In genomic region chr2:86079981-86080911, GRCh38 we compare ENCODE assay signal across 8 cellular contexts. TPM values are rescaled to one million over a fixed set of nuclear protein-coding genes. Genes with fewer than 3 reads are reported as not detected.
DNase-seq lines count a peak whose midpoint lies in the region; ATAC-seq and TF ChIP-seq lines count a peak whose summit lies in the region.

No MANE protein-coding gene starts in this region.

- H3K79me2 ChIP-seq in trophoblast cell (ENCODE audit: control insufficient read depth, insufficient read depth, low read length, poor library complexity), result no peaks in the 10 kb centered on the region

- no peaks in the 10 kb centered on the region for H3K4me1 ChIP-seq in trophoblast cell (ENCODE audit: control insufficient read depth in 1 of 2, insufficient read depth in 2 of 2, low read length in 2 of 2)
- H3K4me1 ChIP-seq in upper lobe of right lung, result peaks cover 21% of the 10 kb centered on the region

- no peak overlapping the region for H4K12ac ChIP-seq in trophoblast cell (ENCODE audit: low read depth, low read length)

- no peak overlapping the region for H2AK5ac ChIP-seq in trophoblast cell (ENCODE audit: low read length)

- TF ChIP-seq CTCF in upper lobe of right lung (IDR thresholded peaks at IDR 0.05), result peak; percentile 86

- intact Hi-C loops in upper lobe of right lung (cut with DNase I), result loop anchor here (5.0 kb wide), 1 partner anchor 253 kb away; no protein-coding TSS in a partner anchor

- in situ Hi-C loops in KBM-7 (cut with MboI; ENCODE audit: low pct_unique_long_range_greater_than_20kb, low sequenced_read_pairs) (loop anchor here (10.0 kb wide), 1 partner anchor 255 kb away; no protein-coding TSS in a partner anchor), SK-MEL-5 (cut with HindIII; ENCODE audit: low pct_unique_long_range_greater_than_20kb, low sequenced_read_pairs) (no loop called here)

- H3K18ac ChIP-seq in trophoblast cell (ENCODE audit: low read length), result no peak overlapping the region

- H3K36me3 ChIP-seq in trophoblast cell (ENCODE audit: control insufficient read depth in 1 of 2, insufficient read depth in 2 of 2, low read length in 2 of 2) (peaks cover 34 to 47% of the 10 kb centered on the region in 2 experiments), upper lobe of right lung (peaks cover 24% of the 10 kb centered on the region)

- ATAC-seq in GM21717 (IDR thresholded peaks at IDR 0.05; ENCODE audit: unreplicated experiment), result peak; percentile 70
- peak; percentile 90 for ATAC-seq in upper lobe of right lung

- H3K79me1 ChIP-seq in trophoblast cell (ENCODE audit: low read length), result no peaks in the 10 kb centered on the region

- H4K91ac ChIP-seq in trophoblast cell (ENCODE audit: low read depth, low read length), result no peak overlapping the region

- H2BK120ac ChIP-seq in trophoblast cell (ENCODE audit: insufficient read depth, low read length, poor library complexity), result no peak overlapping the region

- H2BK12ac ChIP-seq in trophoblast cell (ENCODE audit: low read length), result no peak overlapping the region

- H3K9ac ChIP-seq in trophoblast cell (ENCODE audit: low read length), result no peak overlapping the region

- no peak overlapping the region for H3K23ac ChIP-seq in trophoblast cell (ENCODE audit: low read length)

- H3K4ac ChIP-seq in trophoblast cell (ENCODE audit: low read depth, low read length), result no peak overlapping the region

- no CpG with 5 or more reads among the region's 14 CpGs for WGBS in trophoblast cell (ENCODE audit: extremely low coverage, insufficient coverage, insufficient read length)

- H3K4me3 ChIP-seq in trophoblast cell (ENCODE audit: low read depth, low read length) (no peak overlapping the region), upper lobe of right lung (no peak overlapping the region)

- H3K27me3 ChIP-seq in trophoblast cell (ENCODE audit: insufficient read depth, low read length) (no peaks in the 10 kb centered on the region), upper lobe of right lung (no peaks in the 10 kb centered on the region)

- H3K9me3 ChIP-seq in trophoblast cell (ENCODE audit: insufficient read depth, low read depth, low read length), result no peaks in the 10 kb centered on the region
- no peaks in the 10 kb centered on the region for H3K9me3 ChIP-seq in upper lobe of right lung

- DNase-seq in ELR (ENCODE audit: low read depth) (peak; percentile 72), KBM-7 (peak; percentile 81), SK-MEL-5 (ENCODE audit: low read depth, low spot score) (peak; percentile 79), germinal center (ENCODE audit: low spot score) (peak; percentile 70), trophoblast cell (peak; percentile 74 to 85), upper lobe of right lung (peak; percentile 92)
- DNase-seq in activated gamma-delta T cell treated with anti-CD3 and anti-CD28 coated beads, Interleukin-2, amount 50 U/mL, for 16 hours (ENCODE audit: low read depth), result peak; percentile 68

- no peak overlapping the region for H4K8ac ChIP-seq in trophoblast cell (ENCODE audit: low read depth, low read length)

- H3K14ac ChIP-seq in trophoblast cell (ENCODE audit: low read length), result no peak overlapping the region

- no peak overlapping the region for H3K27ac ChIP-seq in trophoblast cell (ENCODE audit: low read depth, low read length)
- peak overlapping the region; percentile 17 for H3K27ac ChIP-seq in upper lobe of right lung

- no peak overlapping the region for H3K4me2 ChIP-seq in trophoblast cell (ENCODE audit: low read length)

- no peak overlapping the region for H2AFZ ChIP-seq in trophoblast cell (ENCODE audit: insufficient read depth, low read length, poor library complexity)

- H2BK5ac ChIP-seq in trophoblast cell (ENCODE audit: low read depth, low read length, poor library complexity), result no peak overlapping the region

RNA-seq across cellular contexts. Expression of gene POLR1A, which starts 25.4 kb away (rescaled TPM):
- total RNA-seq in SK-MEL-5 (2014; rRNA removed; shearing (Covaris generic)), result 26.3 and 29.9 TPM in 2 replicates
- 29.5 and 37.5 TPM in 2 replicates for polyA plus RNA-seq in SK-MEL-5 (2015; cell fraction: cytosol; rRNA removed)
- polyA plus RNA-seq in SK-MEL-5 (2015; cell fraction: nucleus; rRNA removed), result 34.2 and 41.3 TPM in 2 replicates
- polyA plus RNA-seq in trophoblast cell (2013), result 10.0 and 10.8 TPM in 2 replicates
- 26.6 TPM for total RNA-seq in upper lobe of right lung

RNA-seq across cellular contexts. Expression of gene PTCD3, which starts 25.8 kb away (rescaled TPM):
- 238 and 268 TPM in 2 replicates for total RNA-seq in SK-MEL-5 (2014; rRNA removed; shearing (Covaris generic))
- 52.3 and 68.1 TPM in 2 replicates for polyA plus RNA-seq in SK-MEL-5 (2015; cell fraction: cytosol; rRNA removed)
- polyA plus RNA-seq in SK-MEL-5 (2015; cell fraction: nucleus; rRNA removed), result 1,280 and 1,431 TPM in 2 replicates
- 50.1 and 50.9 TPM in 2 replicates for polyA plus RNA-seq in trophoblast cell (2013)
- total RNA-seq in upper lobe of right lung, result 79.4 TPM
